In the genomic region with DNA sequence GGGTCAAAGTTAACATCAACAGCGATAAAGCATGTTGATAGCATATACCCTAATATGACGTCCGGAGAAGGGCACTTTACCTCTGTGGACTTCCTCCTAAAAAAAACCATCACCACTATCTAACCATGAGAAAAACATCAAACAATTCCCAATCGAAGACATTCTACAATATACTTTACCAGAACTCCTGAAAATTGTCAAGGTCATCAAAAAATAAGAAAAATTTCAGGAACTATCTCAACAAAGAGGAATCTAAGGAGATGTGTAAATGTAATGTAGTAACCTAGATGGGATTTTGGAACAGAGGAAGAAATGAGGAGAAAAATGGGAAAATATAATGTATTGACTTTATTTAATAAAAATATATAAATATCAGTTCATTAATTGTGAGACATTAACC, we compare ENCODE assay signal across 6 cellular contexts.
"Had no signal": no experiment of that assay in that cellular context is flagged by ENCODE, and none has a peak within 500 bp of the region (broad histone marks: within the 10 kb centered on the region; RNA-seq: fewer than 3 reads in every experiment).

No MANE protein-coding gene starts in this region.

- DNase-seq: Karpas-422, KBM-7, KG1 had no signal

- FAIRE-seq: HTR-8/SVneo had no signal

- H3K9ac ChIP-seq: KMS-11 had no signal

- H3K27ac ChIP-seq: HL-60, KMS-11 had no signal

- H3K4me2 ChIP-seq: KMS-11 had no signal
